In the genomic region with DNA sequence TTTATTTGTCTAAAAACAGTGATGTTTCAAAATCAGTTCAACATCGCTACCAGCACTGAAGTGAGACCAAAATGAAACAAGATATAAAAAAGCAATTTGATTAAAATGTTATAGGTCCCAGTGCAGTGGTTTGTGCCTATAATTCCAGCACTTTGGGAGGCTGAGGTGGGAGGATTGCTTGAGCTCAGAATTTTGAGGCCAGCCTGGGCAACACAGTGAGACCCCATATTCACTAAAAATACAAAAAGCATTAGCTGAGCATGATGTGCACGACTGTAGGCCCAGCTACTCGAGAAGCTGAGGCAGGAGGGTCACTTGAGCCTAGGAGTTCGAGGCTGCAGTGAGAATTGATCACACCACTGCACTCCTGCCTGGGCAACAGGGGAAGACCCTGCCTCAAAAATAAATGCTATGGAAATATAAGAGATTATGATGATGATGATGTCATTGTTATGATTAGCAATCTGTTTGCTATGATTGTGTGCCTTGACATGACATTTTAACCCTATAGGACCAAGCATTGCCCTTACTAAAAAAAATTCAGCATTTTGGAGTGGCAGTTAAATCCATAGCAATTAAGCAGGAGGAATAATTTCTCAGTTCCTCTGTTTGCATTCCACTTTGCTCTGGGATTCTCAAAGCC, we compare ENCODE assay signal across 7 cellular contexts.
DNase-seq lines count a peak whose midpoint lies in the region; ATAC-seq, FAIRE-seq and TF ChIP-seq lines count a peak whose summit lies in the region.
"Not testable (repeated sequence)": the region's sequence is repeated elsewhere in the genome, so short reads cannot be mapped to it uniquely, and the experiment has no call there.

No MANE protein-coding gene starts in this region.

- H3K9me3 Mint-ChIP-seq in CD8-positive, alpha-beta memory T cell; activated CD8-positive, alpha-beta memory T cell treated with anti-CD3 and anti-CD28 coated beads, Interleukin-2, amount 10 ng/mL, durations not matched to agents 7 days and 5 days (ENCODE audit: low read depth); immature natural killer cell; natural killer cell: not testable (repeated sequence)

- H4K20me1 ChIP-seq in K562 (replicated peaks; ENCODE audit: control insufficient read depth, insufficient read depth, low read length), result not testable (repeated sequence)

- H3K9me3 ChIP-seq in CD8-positive, alpha-beta memory T cell (ENCODE audit: low read length); HEK293 (ENCODE audit: control insufficient read depth, insufficient read depth, low read depth, low read length); K562 (replicated peaks; ENCODE audit: control insufficient read depth, insufficient read depth, low read depth, low read length): not testable (repeated sequence)

- H3K27ac ChIP-seq in CD8-positive, alpha-beta memory T cell (ENCODE audit: low read depth, low read length); HEK293 (ENCODE audit: extremely low read depth, low read depth, low read length); K562 (ENCODE audit: extremely low read depth, low read depth, low read length): not testable (repeated sequence)

- H3K4me1 ChIP-seq in CD8-positive, alpha-beta memory T cell (ENCODE audit: insufficient read depth, low read length); HEK293 (ENCODE audit: control insufficient read depth, insufficient read depth, low read length); K562 (replicated peaks in 1 of 2; ENCODE audit: control insufficient read depth in 2 of 2, insufficient read depth in 2 of 2, low read length in 2 of 2): not testable (repeated sequence)

- not testable (repeated sequence) for DNase-seq in CD8-positive, alpha-beta memory T cell; activated CD8-positive, alpha-beta memory T cell treated with anti-CD3 and anti-CD28 coated beads, Interleukin-2, amount 10 ng/mL, durations not matched to agents 7 days and 5 days; K562 (ENCODE audit: extremely low read depth in 1 of 4, low spot score in 3 of 4); immature natural killer cell; natural killer cell; urothelium cell line (ENCODE audit: low spot score)

- intact Hi-C loops in K562 (cut with micrococcal nuclease), result not testable (repeated sequence)
- intact Hi-C loops in natural killer cell (cut with micrococcal nuclease), result loop anchor here (1.0 kb wide), 1 partner anchor 15 kb away; no protein-coding TSS in a partner anchor

- H3K9ac ChIP-seq in K562 (ENCODE audit: insufficient read depth in 1 of 2, low read depth in 2 of 2, low read length in 2 of 2), result not testable (repeated sequence)

- CTCF ChIA-PET in CD8-positive, alpha-beta memory T cell (lab: Charles Lee); HEK293 (lab: Yijun Ruan, JAX); activated CD8-positive, alpha-beta memory T cell treated with anti-CD3 and anti-CD28 coated beads, Interleukin-2, amount 10 ng/mL, durations not matched to agents 7 days and 5 days (lab: Charles Lee); K562 (lab: Yijun Ruan, JAX; ENCODE audit: low intra/inter-chr PET ratio): not testable (repeated sequence)

- not testable (repeated sequence) for BruUV-seq in K562 (replicated peaks; lab: Mats Ljungman, UMichigan)

- not testable (repeated sequence) for TF ChIP-seq EP300 in K562 (IDR thresholded peaks at IDR 0.05; ENCODE audit: low read length)

- not testable (repeated sequence) for TF ChIP-seq CTCF in HEK293 (tag by site-specific recombination; IDR thresholded peaks at IDR 0.05); K562 (IDR thresholded peaks at IDR 0.05 in 2 of 3, conservative IDR thresholded peaks at IDR 0.05 in 1 of 3; ENCODE audit: insufficient read depth in 2 of 3, low read depth in 1 of 3, low read length in 3 of 3); natural killer cell (IDR thresholded peaks at IDR 0.05)

- in situ Hi-C loops in K562 (cut with MboI), result not testable (repeated sequence)

- not testable (repeated sequence) for FAIRE-seq in K562 (lab: Jason Lieb, UNC)
- FAIRE-seq in urothelium cell line (lab: Jason Lieb, UNC), result peak; percentile 62

- H3K36me3 Mint-ChIP-seq in CD8-positive, alpha-beta memory T cell, result peaks cover 2 to 15% (median 3%) of the 10 kb centered on the region in 3 donors
- peaks cover 19% of the 10 kb centered on the region for H3K36me3 Mint-ChIP-seq in activated CD8-positive, alpha-beta memory T cell treated with anti-CD3 and anti-CD28 coated beads, Interleukin-2, amount 10 ng/mL, durations not matched to agents 7 days and 5 days
- peaks cover 45 to 57% (median 51%) of the 10 kb centered on the region in 3 donors for H3K36me3 Mint-ChIP-seq in immature natural killer cell
- H3K36me3 Mint-ChIP-seq in natural killer cell, result not testable (repeated sequence)

- peak overlapping the region in 6 of 7 donors; percentile 16 to 89 (median 74) for H3K4me3 Mint-ChIP-seq in CD8-positive, alpha-beta memory T cell
- H3K4me3 Mint-ChIP-seq in activated CD8-positive, alpha-beta memory T cell treated with anti-CD3 and anti-CD28 coated beads, Interleukin-2, amount 10 ng/mL, durations not matched to agents 7 days and 5 days, result peak overlapping the region; percentile 42
- H3K4me3 Mint-ChIP-seq in immature natural killer cell (peak overlapping the region; percentile 90 to 98 (median 92)), natural killer cell (peak overlapping the region; percentile 98)

- not testable (repeated sequence) for H3K27me3 ChIP-seq in CD8-positive, alpha-beta memory T cell (ENCODE audit: insufficient read depth, low read length, poor library complexity, severe bottlenecking); K562 (ENCODE audit: control insufficient read depth in 2 of 2, insufficient read depth in 2 of 2, low read length in 2 of 2)

- POLR2A ChIA-PET in CD8-positive, alpha-beta memory T cell (lab: Charles Lee); HEK293 (lab: Yijun Ruan, JAX); K562 (lab: Yijun Ruan, JAX): not testable (repeated sequence)

- H3K4me2 ChIP-seq in K562 (ENCODE audit: insufficient read depth, low read length), result not testable (repeated sequence)

- ATAC-seq in activated CD8-positive, alpha-beta memory T cell treated with anti-CD3 and anti-CD28 coated beads, Interleukin-2, amount 10 ng/mL, durations not matched to agents 7 days and 5 days; K562; natural killer cell: not testable (repeated sequence)

- not testable (repeated sequence) for H3K27me3 Mint-ChIP-seq in CD8-positive, alpha-beta memory T cell; activated CD8-positive, alpha-beta memory T cell treated with anti-CD3 and anti-CD28 coated beads, Interleukin-2, amount 10 ng/mL, durations not matched to agents 7 days and 5 days; natural killer cell (ENCODE audit: low read depth in 2 of 2)
- peaks cover 0 to 18% (median 12%) of the 10 kb centered on the region in 3 donors for H3K27me3 Mint-ChIP-seq in immature natural killer cell (ENCODE audit: low read depth in 3 of 3)

- H3K9me1 ChIP-seq in K562 (ENCODE audit: control insufficient read depth, insufficient read depth, low read length), result not testable (repeated sequence)

- H2AFZ ChIP-seq in K562 (ENCODE audit: low read depth, low read length), result not testable (repeated sequence)

- not testable (repeated sequence) for TF ChIP-seq RAD21 in K562 (CRISPR knock-in tag; conservative IDR thresholded peaks at IDR 0.05 in 1 of 2, IDR thresholded peaks at IDR 0.05 in 1 of 2)

- not testable (repeated sequence) for H3K79me2 ChIP-seq in K562 (ENCODE audit: control insufficient read depth, insufficient read depth, low read length)

- TF ChIP-seq POLR2A in K562 (conservative IDR thresholded peaks at IDR 0.05), result not testable (repeated sequence)

- not testable (repeated sequence) for H3K4me3 ChIP-seq in CD8-positive, alpha-beta memory T cell (ENCODE audit: low read length); HEK293 (ENCODE audit: low read depth, low read length); K562

- WGBS in K562 (ENCODE audit: insufficient coverage, low coverage, missing lambda C conversion rate), result 10% methylated on average over 4 of the region's 4 CpGs

- peak overlapping the region in 2 of 8 donors; percentile 36 to 56 for H3K27ac Mint-ChIP-seq in CD8-positive, alpha-beta memory T cell
- H3K27ac Mint-ChIP-seq in activated CD8-positive, alpha-beta memory T cell treated with anti-CD3 and anti-CD28 coated beads, Interleukin-2, amount 10 ng/mL, durations not matched to agents 7 days and 5 days, result not testable (repeated sequence)
- H3K27ac Mint-ChIP-seq in immature natural killer cell, result peak overlapping the region; percentile 90 to 97 (median 96)
- H3K27ac Mint-ChIP-seq in natural killer cell, result peak overlapping the region; percentile 96 to 100

- not testable (repeated sequence) for H3K4me1 Mint-ChIP-seq in CD8-positive, alpha-beta memory T cell; activated CD8-positive, alpha-beta memory T cell treated with anti-CD3 and anti-CD28 coated beads, Interleukin-2, amount 10 ng/mL, durations not matched to agents 7 days and 5 days
- peaks cover 60 to 84% of the 10 kb centered on the region in 2 donors for H3K4me1 Mint-ChIP-seq in immature natural killer cell
- peaks cover 46 to 62% of the 10 kb centered on the region in 2 donors for H3K4me1 Mint-ChIP-seq in natural killer cell

- not testable (repeated sequence) for H3K36me3 ChIP-seq in CD8-positive, alpha-beta memory T cell (ENCODE audit: insufficient read depth, low read length); HEK293 (ENCODE audit: control insufficient read depth in 2 of 2, insufficient read depth in 1 of 2, low read length in 2 of 2); K562 (ENCODE audit: control insufficient read depth, insufficient read depth, low read length)

TF ChIP-seq in K562, 482 proteins besides CTCF, POLR2A, EP300 and RAD21 (continues in another document):
- peak; percentile 94 for TF ChIP-seq ZNF121 (CRISPR knock-in tag; conservative IDR thresholded peaks at IDR 0.05)

Comparison
In these comparisons a context has a peak if more than half of its experiments do, and no peak if none do; other contexts are left out.
1. H3K4me3 Mint-ChIP-seq: peak in every context shown above with its lines; median percentile 98 in natural killer cell; 92 in immature natural killer cell; 74 in CD8-positive, alpha-beta memory T cell; 42 in activated CD8-positive, alpha-beta memory T cell treated with anti-CD3 and anti-CD28 coated beads, Interleukin-2, amount 10 ng/mL, durations not matched to agents 7 days and 5 days.